Comparison of ENCODE assay signal across 8 cellular contexts in the genomic region with DNA sequence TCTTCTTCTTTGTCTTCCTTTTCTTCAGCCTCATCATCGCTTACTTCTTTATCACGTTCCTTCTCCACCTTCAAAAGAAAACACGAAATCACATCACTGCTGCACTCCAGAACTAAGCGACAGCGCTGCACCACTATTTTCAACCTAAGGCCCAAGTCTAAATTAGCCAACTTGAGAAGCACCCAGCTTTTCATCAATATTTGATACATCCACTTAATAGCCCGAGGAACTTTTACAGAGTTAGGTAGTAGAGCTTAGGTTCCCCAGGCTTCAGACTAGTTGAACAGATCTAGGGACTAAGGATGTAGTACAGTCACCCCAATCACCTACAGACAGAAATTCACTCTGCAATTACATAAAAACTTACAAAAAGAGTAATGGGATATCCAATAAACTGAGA. TPM values are rescaled to one million over a fixed set of nuclear protein-coding genes. Genes with fewer than 3 reads are reported as not detected.
DNase-seq lines count a peak whose midpoint lies in the region.

No MANE protein-coding gene starts in this region.

- H3K4me3 Mint-ChIP-seq in CD8-positive, alpha-beta memory T cell: peak overlapping the region; percentile 92 to 99 (median 98)

- WGBS in ectodermal cell, 2 experiments: 91 to 96% methylated on average over 6 of the region's 6 CpGs

- H3K27me3 Mint-ChIP-seq in CD8-positive, alpha-beta memory T cell: peaks cover 0 to 13% of the 10 kb centered on the region in 2 donors

- no peak overlapping the region for H2AFZ ChIP-seq in neuron (ENCODE audit: low read depth, low read length)

- H3K9me3 ChIP-seq in CD8-positive, alpha-beta memory T cell (ENCODE audit: low read length): no peaks in the 10 kb centered on the region
- no peaks in the 10 kb centered on the region for H3K9me3 ChIP-seq in NT2/D1 (ENCODE audit: insufficient read depth, low read length)
- H3K9me3 ChIP-seq in ectodermal cell (ENCODE audit: control insufficient read depth, low read length): no peaks in the 10 kb centered on the region
- H3K9me3 ChIP-seq in neuron (ENCODE audit: low read length): no peaks in the 10 kb centered on the region

- POLR2A ChIA-PET in CD8-positive, alpha-beta memory T cell (lab: Charles Lee): no interaction called here

- H3K9ac ChIP-seq in NT2/D1 (ENCODE audit: insufficient read length, low read depth): no peak overlapping the region

- H3K36me3 Mint-ChIP-seq in CD8-positive, alpha-beta memory T cell: peaks cover 26 to 70% (median 42%) of the 10 kb centered on the region in 3 donors

- no peaks in the 10 kb centered on the region for H3K27me3 ChIP-seq in CD8-positive, alpha-beta memory T cell (ENCODE audit: insufficient read depth, low read length, poor library complexity, severe bottlenecking)
- H3K27me3 ChIP-seq in NT2/D1 (ENCODE audit: insufficient read depth, insufficient read length) (no peaks in the 10 kb centered on the region), ectodermal cell (ENCODE audit: control insufficient read depth, insufficient read depth, low read length, poor library complexity, severe bottlenecking) (no peaks in the 10 kb centered on the region), neuron (ENCODE audit: insufficient read depth, low read length) (no peaks in the 10 kb centered on the region)

- peak overlapping the region; percentile 90 for H3K4me3 ChIP-seq in CD8-positive, alpha-beta memory T cell (ENCODE audit: low read length)
- H3K4me3 ChIP-seq in NT2/D1 (ENCODE audit: insufficient read length, low read depth) (peak overlapping the region; percentile 76), ectodermal cell (ENCODE audit: insufficient read depth, low read depth, low read length) (peak overlapping the region; percentile 90), neuron (ENCODE audit: low read length) (peak overlapping the region; percentile 93)

- H3K9me3 Mint-ChIP-seq in CD8-positive, alpha-beta memory T cell: no peaks in the 10 kb centered on the region

- peaks cover 57% of the 10 kb centered on the region for H3K4me1 ChIP-seq in CD8-positive, alpha-beta memory T cell (ENCODE audit: insufficient read depth, low read length)
- no peaks in the 10 kb centered on the region for H3K4me1 ChIP-seq in NT2/D1 (ENCODE audit: insufficient read depth, insufficient read length)
- H3K4me1 ChIP-seq in ectodermal cell (ENCODE audit: control insufficient read depth, insufficient read depth, low read length): peaks cover 23% of the 10 kb centered on the region
- H3K4me1 ChIP-seq in neuron (ENCODE audit: insufficient read depth, low read length): peaks cover 37% of the 10 kb centered on the region

- H3K4me1 Mint-ChIP-seq in CD8-positive, alpha-beta memory T cell: peaks cover 69 to 82% (median 82%) of the 10 kb centered on the region in 3 donors

- H3K27ac ChIP-seq in CD8-positive, alpha-beta memory T cell (ENCODE audit: low read depth, low read length): peak overlapping the region; percentile 95
- H3K27ac ChIP-seq in ectodermal cell (ENCODE audit: insufficient read depth, low read depth, low read length, poor library complexity, severe bottlenecking): no peak overlapping the region

- H3K27ac Mint-ChIP-seq in CD8-positive, alpha-beta memory T cell: peak overlapping the region; percentile 87 to 100 (median 99)

- no peak for DNase-seq in CD8-positive, alpha-beta memory T cell
- DNase-seq in NT2/D1 (ENCODE audit: low read depth, low spot score) (no peak), GM19240 (ENCODE audit: insufficient read length, low spot score) (no peak), EL (no peak), NCI-H128 (lab: John Stamatoyannopoulos, UW; ENCODE audit: unreplicated experiment) (no peak)
- no peak for DNase-seq in stimulated activated naive CD4-positive, alpha-beta T cell treated with Interleukin-2 at 50 U/mL for 16 hours (lab: John Stamatoyannopoulos, UW)

- peaks cover 57% of the 10 kb centered on the region for H3K36me3 ChIP-seq in CD8-positive, alpha-beta memory T cell (ENCODE audit: insufficient read depth, low read length)
- H3K36me3 ChIP-seq in NT2/D1 (ENCODE audit: insufficient read depth, insufficient read length, low read length) (peaks cover 64% of the 10 kb centered on the region), ectodermal cell (ENCODE audit: control insufficient read depth, insufficient read depth, low read length) (peaks cover 51% of the 10 kb centered on the region), neuron (ENCODE audit: insufficient read depth, low read length) (peaks cover 62% of the 10 kb centered on the region)

- CTCF ChIA-PET in CD8-positive, alpha-beta memory T cell (lab: Charles Lee): interaction anchor here (1.2 to 1.6 kb wide), 2 partner anchors 12 to 123 kb away, joined by 3 read pairs; no protein-coding TSS in a partner anchor

RNA-seq across cellular contexts. Expression of gene HSP90AA1, which starts 1.9 kb away (rescaled TPM):
- total RNA-seq in CD8-positive, alpha-beta memory T cell: 1,000 to 10,000 TPM; 1,459 to 1,586 TPM
- polyA plus RNA-seq in CD8-positive, alpha-beta memory T cell: 579 TPM
- polyA plus RNA-seq in ectodermal cell (2013, experiment 1 of 4): 970 TPM
- 894 TPM for polyA plus RNA-seq in ectodermal cell (2013, experiment 2 of 4)
- polyA plus RNA-seq in ectodermal cell (2013, experiment 3 of 4): 725 TPM
- 747 TPM for polyA plus RNA-seq in ectodermal cell (2013, experiment 4 of 4)

RNA-seq across cellular contexts. Expression of gene WDR20, which starts 54.8 kb away (rescaled TPM):
- 10 to 100 TPM; 32.8 to 35.2 TPM for total RNA-seq in CD8-positive, alpha-beta memory T cell
- 16.8 TPM for polyA plus RNA-seq in CD8-positive, alpha-beta memory T cell
- polyA plus RNA-seq in ectodermal cell (2013, experiment 1 of 4): 18.9 TPM
- polyA plus RNA-seq in ectodermal cell (2013, experiment 2 of 4): 22.5 TPM
- 15.7 TPM for polyA plus RNA-seq in ectodermal cell (2013, experiment 3 of 4)
- 19.5 TPM for polyA plus RNA-seq in ectodermal cell (2013, experiment 4 of 4)
